29 cellular contexts compared by ENCODE assay signal in the genomic region with DNA sequence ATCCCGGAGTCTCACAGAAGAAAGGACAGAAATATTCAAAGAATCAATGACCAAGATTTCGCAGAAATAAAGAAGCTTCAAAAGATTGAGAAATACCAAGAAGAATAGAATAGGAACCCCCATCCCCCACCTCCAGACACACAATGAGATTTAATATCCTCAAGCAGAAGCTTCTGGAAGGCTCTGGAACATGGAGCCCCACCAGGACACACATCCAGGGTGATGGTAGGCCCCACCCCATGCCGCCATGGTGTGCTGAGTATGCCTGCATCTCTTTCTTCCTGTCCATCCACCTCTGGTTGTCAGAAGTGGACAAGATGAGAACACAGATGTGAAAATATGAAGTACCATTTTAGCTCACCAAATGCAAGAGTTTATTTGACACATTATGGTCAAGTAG. TPM values are rescaled to one million over a fixed set of nuclear protein-coding genes. Genes with fewer than 3 reads are reported as not detected.
"Had no signal": no experiment of that assay in that cellular context is flagged by ENCODE, and none has a peak within 500 bp of the region (broad histone marks: within the 10 kb centered on the region; RNA-seq: fewer than 3 reads in every experiment).

No MANE protein-coding gene starts in this region.

- ATAC-seq: activated naive CD8-positive, alpha-beta T cell treated with anti-CD3 and anti-CD28 coated beads, Interleukin-2, amount 50 U/mL, for 24 hours; T-helper 17 cell; WTC11 had no signal

- H3K36me3 ChIP-seq: cardiac muscle cell had no signal

- DNase-seq: activated CD4-positive, alpha-beta memory T cell treated with anti-CD3 and anti-CD28 coated beads for 36 hours; activated CD4-positive, alpha-beta T cell treated with anti-CD3 and anti-CD28 coated beads, Interleukin-2, amount 10 ng/mL, durations not matched to agents 7 days and 5 days; activated CD4-positive, CD25-positive, alpha-beta regulatory T cell treated with anti-CD3 and anti-CD28 coated beads, Interleukin-2, amount 50 U/mL, for 72 hours; activated CD8-positive, alpha-beta memory T cell treated with anti-CD3 and anti-CD28 coated beads, Interleukin-2, amount 50 U/mL, for 48 hours; activated naive CD4-positive, alpha-beta T cell treated with anti-CD3 and anti-CD28 coated beads, Interleukin-2, amount 50 U/mL, for 16 hours; activated naive CD8-positive, alpha-beta T cell treated with anti-CD3 and anti-CD28 coated beads, Interleukin-2, amount 50 U/mL, for 24 hours; activated T-cell treated with anti-CD3 and anti-CD28 coated beads, Interleukin-2, amount 50 U/mL, for 1 hour; amygdala; cerebellar nuclear complex; NCI-H1092; NCI-H1417; NCI-H1694; NCI-H2029; NCI-H2107; NCI-H2171 treated with DMSO at 0.1 percent for 48 hours; NCI-H345; NCI-H510A; NCI-H526 treated with DMSO at 0.1 percent for 48 hours; NCI-H82; SIG-M5; T-helper 17 cell; T-helper 9 cell had no signal

- H3K27ac ChIP-seq: cardiac muscle cell had no signal

- H3K4me3 ChIP-seq: cardiac muscle cell had no signal

RNA-seq across cellular contexts. Expression of a gene that starts 19.3 kb away (rescaled TPM):
- total RNA-seq: activated CD4-positive, alpha-beta memory T cell treated with anti-CD3 and anti-CD28 coated beads for 36 hours; activated CD4-positive, alpha-beta T cell treated with anti-CD3 and anti-CD28 coated beads, Interleukin-2, amount 10 ng/mL, durations not matched to agents 7 days and 5 days; astrocyte; cardiac muscle cell; LHCN-M2; MCF 10A; OCI-LY7; RPMI7951; T-helper 17 cell; WTC11 had no signal
